ENCODE assay signal across 8 cellular contexts in genomic region chr16:8962393-8963009, GRCh38. TPM values are rescaled to one million over a fixed set of nuclear protein-coding genes. Genes with fewer than 3 reads are reported as not detected.
DNase-seq lines count a peak whose midpoint lies in the region; ATAC-seq and TF ChIP-seq lines count a peak whose summit lies in the region.

No MANE protein-coding gene starts in this region.

- no peaks in the 10 kb centered on the region for H3K27me3 Mint-ChIP-seq in IgD-negative memory B cell
- H3K27me3 Mint-ChIP-seq in activated CD8-positive, alpha-beta T cell treated with anti-CD3 and anti-CD28 coated beads, Interleukin-2, amount 10 ng/mL, durations not matched to agents 7 days and 5 days (ENCODE audit: low read depth): no peaks in the 10 kb centered on the region

- no peaks in the 10 kb centered on the region for H3K36me3 ChIP-seq in heart left ventricle
- H3K36me3 ChIP-seq in neuronal stem cell (replicated peaks in 1 of 2; ENCODE audit: control insufficient read depth in 2 of 2, insufficient read depth in 2 of 2, low read length in 2 of 2): no peaks in the 10 kb centered on the region

- peaks cover 18% of the 10 kb centered on the region for H3K79me1 ChIP-seq in neuronal stem cell (ENCODE audit: low read depth, low read length)

- H2BK12ac ChIP-seq in neuronal stem cell (ENCODE audit: low read length): no peak overlapping the region

- H2BK120ac ChIP-seq in neuronal stem cell (ENCODE audit: low read depth, low read length): no peak overlapping the region

- no peak for DNase-seq in heart left ventricle
- DNase-seq in cardiac septum (ENCODE audit: low spot score): no peak
- DNase-seq in activated CD8-positive, alpha-beta T cell treated with anti-CD3 and anti-CD28 coated beads, Interleukin-2, amount 10 ng/mL, durations not matched to agents 7 days and 5 days: peak; percentile 67
- peak; percentile 45 for DNase-seq in epithelial cell of esophagus (ENCODE audit: low read depth)
- DNase-seq in neuronal stem cell (ENCODE audit: low spot score): no peak
- no peak for DNase-seq in KG1 (lab: John Stamatoyannopoulos, UW)

- H3K4me3 ChIP-seq in heart left ventricle: peak overlapping the region; percentile 63 to 95 (median 80)
- H3K4me3 ChIP-seq in epithelial cell of esophagus (ENCODE audit: low read length): peak overlapping the region; percentile 76
- H3K4me3 ChIP-seq in neuronal stem cell (ENCODE audit: low read length in 2 of 2): peak overlapping the region; percentile 66 to 97

- intact Hi-C loops in heart left ventricle (cut with DNase I) (loop anchor here in 3 of 10 donors (5.0 to 10.0 kb wide), 5 partner anchors 35 to 340 kb away; partner anchors contain the start of genes HAPSTR1 (in 3 of the 3) and METTL22 (in 1 of the 3)), cardiac septum (cut with DNase I) (loop anchor here (2.0 kb wide), 1 partner anchor 128 kb away; the partner anchor contains the start of gene HAPSTR1)

- H4K91ac ChIP-seq in neuronal stem cell (ENCODE audit: low read depth, low read length, poor library complexity): no peak overlapping the region

- H3K27ac ChIP-seq in heart left ventricle (peak overlapping the region in 10 of 12 donors; percentile 9 to 75 (median 64)), neuronal stem cell (replicated peaks; ENCODE audit: low read length) (no peak overlapping the region)

- peaks cover 0 to 3% (median 0%) of the 10 kb centered on the region in 3 donors for H3K9me3 Mint-ChIP-seq in IgD-negative memory B cell
- H3K9me3 Mint-ChIP-seq in activated CD8-positive, alpha-beta T cell treated with anti-CD3 and anti-CD28 coated beads, Interleukin-2, amount 10 ng/mL, durations not matched to agents 7 days and 5 days (ENCODE audit: insufficient read depth): no peaks in the 10 kb centered on the region

- H3K4me2 ChIP-seq in neuronal stem cell (ENCODE audit: insufficient read depth, low read length, poor library complexity, severe bottlenecking): peak overlapping the region; percentile 94

- H3K18ac ChIP-seq in neuronal stem cell (ENCODE audit: low read length): peak overlapping the region; percentile 94

- peak overlapping the region; percentile 77 for H3K14ac ChIP-seq in neuronal stem cell (ENCODE audit: low read length)

- H2AFZ ChIP-seq in neuronal stem cell (ENCODE audit: low read length): peak overlapping the region; percentile 59

- peak overlapping the region; percentile 93 to 96 (median 95) for H3K27ac Mint-ChIP-seq in IgD-negative memory B cell
- peak overlapping the region; percentile 84 for H3K27ac Mint-ChIP-seq in activated CD8-positive, alpha-beta T cell treated with anti-CD3 and anti-CD28 coated beads, Interleukin-2, amount 10 ng/mL, durations not matched to agents 7 days and 5 days

- H3K4me1 ChIP-seq in heart left ventricle: peaks cover 9 to 63% (median 50%) of the 10 kb centered on the region in 12 donors
- H3K4me1 ChIP-seq in neuronal stem cell (ENCODE audit: control insufficient read depth in 2 of 2, insufficient read depth in 1 of 2, low read depth in 1 of 2, low read length in 2 of 2): peaks cover 18 to 36% of the 10 kb centered on the region in 2 donors

- ATAC-seq in heart left ventricle (no peak), HG03565 (IDR thresholded peaks at IDR 0.05; ENCODE audit: unreplicated experiment) (no peak)
- ATAC-seq in activated CD8-positive, alpha-beta T cell treated with anti-CD3 and anti-CD28 coated beads, Interleukin-2, amount 10 ng/mL, durations not matched to agents 7 days and 5 days: peak; percentile 10

- peak overlapping the region; percentile 59 for H3K23ac ChIP-seq in neuronal stem cell (ENCODE audit: low read depth, low read length, poor library complexity)

- no peak overlapping the region for H4K8ac ChIP-seq in neuronal stem cell (ENCODE audit: low read depth, low read length)

- CTCF ChIA-PET in activated CD8-positive, alpha-beta T cell treated with anti-CD3 and anti-CD28 coated beads, Interleukin-2, amount 10 ng/mL, durations not matched to agents 7 days and 5 days (lab: Charles Lee): no interaction called here

- TF ChIP-seq CTCF in heart left ventricle (IDR thresholded peaks at IDR 0.05): peak in 1 of 12 donors; percentile 9
- TF ChIP-seq CTCF in epithelial cell of esophagus (IDR thresholded peaks at IDR 0.05; ENCODE audit: insufficient read depth, low read depth, low read length, missing control alignments): no peak

- no peak overlapping the region for H2BK15ac ChIP-seq in neuronal stem cell (ENCODE audit: low read length)

- H3K9ac ChIP-seq in neuronal stem cell (ENCODE audit: low read depth, low read length, poor library complexity): peak overlapping the region; percentile 87

- H3K36me3 Mint-ChIP-seq in IgD-negative memory B cell: no peaks in the 10 kb centered on the region
- H3K36me3 Mint-ChIP-seq in activated CD8-positive, alpha-beta T cell treated with anti-CD3 and anti-CD28 coated beads, Interleukin-2, amount 10 ng/mL, durations not matched to agents 7 days and 5 days (ENCODE audit: low read depth): peaks cover 14% of the 10 kb centered on the region

- H3K27me3 ChIP-seq in heart left ventricle: no peaks in the 10 kb centered on the region
- peaks cover 0 to 7% (median 6%) of the 10 kb centered on the region in 3 experiments for H3K27me3 ChIP-seq in neuronal stem cell (ENCODE audit: control insufficient read depth in 3 of 3, insufficient read depth in 3 of 3, low read depth in 1 of 3, low read length in 3 of 3)

- TF ChIP-seq POLR2A in heart left ventricle (IDR thresholded peaks at IDR 0.05): no peak

- peak overlapping the region; percentile 82 to 95 (median 94) for H3K4me3 Mint-ChIP-seq in IgD-negative memory B cell
- peak overlapping the region; percentile 84 for H3K4me3 Mint-ChIP-seq in activated CD8-positive, alpha-beta T cell treated with anti-CD3 and anti-CD28 coated beads, Interleukin-2, amount 10 ng/mL, durations not matched to agents 7 days and 5 days

- POLR2A ChIA-PET in activated CD8-positive, alpha-beta T cell treated with anti-CD3 and anti-CD28 coated beads, Interleukin-2, amount 10 ng/mL, durations not matched to agents 7 days and 5 days (lab: Charles Lee): interaction anchor here (1.0 to 1.1 kb wide), 3 partner anchors 94 to 129 kb away, joined by 3 to 4 read pairs (median 3); partner anchors contain the start of genes CARHSP1 and HAPSTR1

- no peak overlapping the region for H3K4ac ChIP-seq in neuronal stem cell (ENCODE audit: low read length)

- H3K4me1 Mint-ChIP-seq in IgD-negative memory B cell: peaks cover 45 to 46% (median 46%) of the 10 kb centered on the region in 3 donors
- H3K4me1 Mint-ChIP-seq in activated CD8-positive, alpha-beta T cell treated with anti-CD3 and anti-CD28 coated beads, Interleukin-2, amount 10 ng/mL, durations not matched to agents 7 days and 5 days (ENCODE audit: low read depth): peaks cover 52% of the 10 kb centered on the region

- peak overlapping the region; percentile 51 for H2AK5ac ChIP-seq in neuronal stem cell (ENCODE audit: low read depth, low read length)

- H2BK5ac ChIP-seq in neuronal stem cell (ENCODE audit: low read length): no peak overlapping the region

- WGBS in heart left ventricle, 4 donors: 1 to 2% (median 1%) methylated on average over 13 to 50 of the region's 50 CpGs
- WGBS in neuronal stem cell (ENCODE audit: extremely low coverage in 2 of 2, insufficient read length in 2 of 2, insufficient replicate concordance in 1 of 2), 2 donors: no CpG with 5 or more reads among the region's 50 CpGs

- H3K9me3 ChIP-seq in heart left ventricle (no peaks in the 10 kb centered on the region), neuronal stem cell (replicated peaks in 1 of 2; ENCODE audit: control insufficient read depth in 2 of 2, insufficient read depth in 1 of 2, low read depth in 1 of 2, low read length in 2 of 2) (no peaks in the 10 kb centered on the region)

RNA-seq across cellular contexts. Expression of gene USP7, which starts 1.2 kb away (rescaled TPM):
- total RNA-seq in heart left ventricle (10 to 100 TPM; 49.5 to 86.5 (median 68.1) TPM), cardiac septum (74.6 TPM)
- polyA plus RNA-seq in heart left ventricle (10 to 100 TPM; 20.3 to 38.0 TPM), IgD-negative memory B cell (9.4 TPM)
- 100 to 1,000 TPM; 134 to 144 TPM for total RNA-seq in activated CD8-positive, alpha-beta T cell treated with anti-CD3 and anti-CD28 coated beads, Interleukin-2, amount 10 ng/mL, durations not matched to agents 7 days and 5 days
- polyA plus RNA-seq in neuronal stem cell (2013, experiment 1 of 2): 54.4 TPM
- polyA plus RNA-seq in neuronal stem cell (2013, experiment 2 of 2): 53.1 TPM

Comparison
In these comparisons a context has a peak if more than half of its experiments do, and no peak if none do; other contexts are left out.
1. DNase-seq: peak in activated CD8-positive, alpha-beta T cell treated with anti-CD3 and anti-CD28 coated beads, Interleukin-2, amount 10 ng/mL, durations not matched to agents 7 days and 5 days (single experiment) and epithelial cell of esophagus (single experiment); none in heart left ventricle (0 of 5), cardiac septum (single experiment), neuronal stem cell (single experiment) and KG1 (single experiment).
2. Peak in every context shown above with its lines, with median percentiles within 50 percentile points of each other: H3K4me3 ChIP-seq.